In the genomic region with DNA sequence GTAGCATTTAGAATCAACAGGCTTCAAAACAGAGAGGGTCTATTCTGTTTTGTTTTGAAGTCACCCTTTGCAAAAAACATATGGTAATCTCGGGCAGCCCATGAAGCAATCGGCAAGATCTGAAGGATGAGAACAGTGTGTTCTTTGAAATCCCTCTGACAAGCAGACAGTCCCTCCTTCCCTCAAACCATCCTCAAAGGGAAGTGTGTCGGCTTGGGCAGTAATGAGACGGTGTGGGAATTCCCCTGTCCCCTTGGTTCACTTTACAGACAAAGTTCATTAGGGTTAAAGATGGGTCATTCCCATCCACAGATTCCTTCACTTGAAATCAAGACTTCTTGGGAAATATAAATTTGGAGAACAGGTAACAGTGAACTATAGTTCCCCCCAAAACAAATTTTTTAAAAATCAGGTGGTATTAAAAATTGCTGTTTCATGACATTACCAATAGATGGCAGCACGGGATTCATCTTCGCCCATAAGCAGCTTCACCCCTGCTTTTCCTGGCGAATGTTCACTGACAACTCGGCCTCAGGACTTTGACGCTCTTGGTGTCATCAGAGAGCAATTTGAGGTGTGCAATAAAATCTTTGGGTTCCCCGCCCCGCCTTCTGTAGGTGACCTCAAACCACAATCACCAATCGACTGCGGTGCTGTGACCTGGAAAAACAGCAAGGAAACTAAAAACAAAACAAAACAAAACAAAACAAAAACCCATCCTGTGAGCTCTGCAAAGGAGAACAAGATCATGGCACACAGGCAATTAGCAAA, we compare ENCODE assay signal across 1 cellular context.
TF ChIP-seq lines count a peak whose summit lies in the region.

No MANE protein-coding gene starts in this region.

TF ChIP-seq in HCT116, 20 proteins besides CTCF, POLR2A, EP300 and RAD21 (continued from another document):
- TF ChIP-seq, protein P1, sequence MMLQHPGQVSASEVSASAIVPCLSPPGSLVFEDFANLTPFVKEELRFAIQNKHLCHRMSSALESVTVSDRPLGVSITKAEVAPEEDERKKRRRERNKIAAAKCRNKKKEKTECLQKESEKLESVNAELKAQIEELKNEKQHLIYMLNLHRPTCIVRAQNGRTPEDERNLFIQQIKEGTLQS (IDR thresholded peaks at IDR 0.05): no peak
